In the genomic region with DNA sequence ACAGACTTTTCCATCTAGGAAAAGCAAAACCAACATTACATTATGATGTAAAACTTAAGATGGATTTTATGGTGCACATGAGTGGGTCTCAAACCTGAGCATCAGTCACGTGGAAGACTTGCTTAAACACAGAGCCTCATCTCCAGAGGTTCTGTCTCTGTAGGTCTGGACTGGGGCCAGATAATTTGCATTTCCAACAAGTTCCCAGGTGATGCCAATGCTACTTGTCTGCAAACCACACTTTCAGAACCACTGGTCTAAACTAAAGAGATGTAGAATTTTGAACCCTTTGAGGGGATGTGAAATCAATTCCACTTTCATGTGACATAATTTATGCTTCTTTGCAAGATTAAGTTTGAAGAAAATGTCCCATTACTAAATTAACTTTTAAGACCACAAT, we compare ENCODE assay signal across 21 cellular contexts.
"Had no signal": no experiment of that assay in that cellular context is flagged by ENCODE, and none has a peak within 500 bp of the region (broad histone marks: within the 10 kb centered on the region; RNA-seq: fewer than 3 reads in every experiment).

No MANE protein-coding gene starts in this region.

- H3K36me3 ChIP-seq: gastroesophageal sphincter, heart left ventricle, ovary, tibial artery had no signal

- H3K4me1 ChIP-seq: gastroesophageal sphincter, heart left ventricle, psoas muscle, tibial artery had no signal

- H3K4me3 ChIP-seq: gastroesophageal sphincter, heart left ventricle, lung, ovary, psoas muscle, tibial artery had no signal

- H3K27ac ChIP-seq: gastroesophageal sphincter, heart left ventricle, ovary, psoas muscle, tibial artery had no signal

- H3K27me3 ChIP-seq: gastroesophageal sphincter, heart left ventricle, ovary, tibial artery had no signal

- H3K9me3 ChIP-seq: gastroesophageal sphincter, heart left ventricle, ovary, psoas muscle, tibial artery had no signal

- ATAC-seq: activated CD8-positive, alpha-beta memory T cell treated with anti-CD3 and anti-CD28 coated beads, Interleukin-2, amount 10 ng/mL, durations not matched to agents 7 days and 5 days; activated T-helper 17 cell treated with anti-CD3 and anti-CD28 coated beads, Interleukin-2, amount 50 U/mL, for 72 hours; esophagus mucosa; gastroesophageal sphincter; heart left ventricle; left lobe of liver; natural killer cell; psoas muscle; right cardiac atrium; stimulated activated naive CD8-positive, alpha-beta T cell treated with anti-CD3 and anti-CD28 coated beads, Interleukin-15, Interleukin-2, amounts not matched to agents 100 U/mL and 50 U/mL, for 24 hours had no signal

- DNase-seq: activated CD4-positive, alpha-beta memory T cell treated with anti-CD3 and anti-CD28 coated beads, Interleukin-2, amount 10 ng/mL, durations not matched to agents 7 days and 5 days; activated CD4-positive, alpha-beta T cell treated with anti-CD3 and anti-CD28 coated beads for 4 hours; activated CD8-positive, alpha-beta memory T cell treated with anti-CD3 and anti-CD28 coated beads, Interleukin-2, amount 10 ng/mL, durations not matched to agents 7 days and 5 days; activated naive CD4-positive, alpha-beta T cell; activated naive CD8-positive, alpha-beta T cell treated with anti-CD3 and anti-CD28 coated beads for 36 hours; amniotic stem cell; effector CD8-positive, alpha-beta T cell; heart left ventricle; kidney; natural killer cell; ovary; psoas muscle; right cardiac atrium; stimulated activated naive CD8-positive, alpha-beta T cell treated with anti-CD3 and anti-CD28 coated beads, Interleukin-15, Interleukin-2, amounts not matched to agents 100 U/mL and 50 U/mL, for 24 hours; substantia nigra; tibial artery had no signal
